Comparison of ENCODE assay signal across 1 cellular context in genomic region chr3:10194328-10195071, GRCh38.
TF ChIP-seq lines count a peak whose summit lies in the region.

No MANE protein-coding gene starts in this region.

TF ChIP-seq in GM12878, 131 proteins besides CTCF, POLR2A, EP300 and RAD21 (continues in another document):
- TF ChIP-seq EED (IDR thresholded peaks at IDR 0.05; ENCODE audit: low read depth) = 0 out of 2 replicates have a peak, but pooled peaks have one; percentile 45
- peak; percentile 37 to 49; a peak in 3 of 4 replicates for TF ChIP-seq BHLHE40 (IDR thresholded peaks at IDR 0.05; ENCODE audit: borderline replicate concordance in 1 of 2, low read depth in 2 of 2, low read length in 1 of 2)
- no peak for TF ChIP-seq SKIL (IDR thresholded peaks at IDR 0.05; ENCODE audit: low read depth, poor library complexity, severe bottlenecking)
- TF ChIP-seq POLR2AphosphoS5 (IDR thresholded peaks at IDR 0.05; ENCODE audit: low read length) = peak; percentile 21; the same call in 1 of the 2 replicates
- TF ChIP-seq SMAD1 (IDR thresholded peaks at IDR 0.05; ENCODE audit: low read depth, partially characterized antibody) = no peak
- TF ChIP-seq TBL1XR1 (IDR thresholded peaks at IDR 0.05; ENCODE audit: low read depth, low read length) = no peak
- peak; percentile 61; the same call in 1 of the 2 replicates for TF ChIP-seq DPF2 (IDR thresholded peaks at IDR 0.05)
- peak in 1 of 2 experiments; percentile 41; a peak in 1 of 4 replicates for TF ChIP-seq ETV6 (conservative IDR thresholded peaks at IDR 0.05 in 1 of 2, IDR thresholded peaks at IDR 0.05 in 1 of 2; ENCODE audit: borderline replicate concordance in 1 of 2, low read depth in 1 of 2)
- TF ChIP-seq TCF3 (IDR thresholded peaks at IDR 0.05; ENCODE audit: borderline replicate concordance, insufficient read depth, low read depth, low read length) = no peak
- TF ChIP-seq RUNX3 (IDR thresholded peaks at IDR 0.05; ENCODE audit: low read length) = no peak
- TF ChIP-seq CREM (IDR thresholded peaks at IDR 0.05; ENCODE audit: low read depth) = peak; percentile 41
- TF ChIP-seq USF1 (IDR thresholded peaks at IDR 0.05; ENCODE audit: borderline replicate concordance, extremely low read length, insufficient read depth, low read depth, low read length) = no peak
- TF ChIP-seq YBX1 (IDR thresholded peaks at IDR 0.05) = no peak
- TF ChIP-seq ZBED1 (IDR thresholded peaks at IDR 0.05; ENCODE audit: borderline replicate concordance) = no peak
- TF ChIP-seq GATAD2B (conservative IDR thresholded peaks at IDR 0.05; ENCODE audit: low read depth) = 0 out of 2 replicates have a peak, but pooled peaks have one; percentile 61
- TF ChIP-seq SREBF2 (IDR thresholded peaks at IDR 0.05; ENCODE audit: low read length) = no peak
- TF ChIP-seq ZNF687 (IDR thresholded peaks at IDR 0.05) = peak; percentile 77; the same call in 1 of the 2 replicates
- TF ChIP-seq PRDM15 (CRISPR knock-in tag; IDR thresholded peaks at IDR 0.05) = no peak
- no peak for TF ChIP-seq WRNIP1 (IDR thresholded peaks at IDR 0.05; ENCODE audit: borderline replicate concordance, low read depth, low read length)
- no peak for TF ChIP-seq NR2C1 (IDR thresholded peaks at IDR 0.05)
- TF ChIP-seq NR2C2 (IDR thresholded peaks at IDR 0.05; ENCODE audit: borderline replicate concordance, control insufficient read depth, insufficient read length, low read depth) = no peak
- peak; percentile 53 for TF ChIP-seq MEF2B (IDR thresholded peaks at IDR 0.05; ENCODE audit: partially characterized antibody, poor library complexity, severe bottlenecking)
- TF ChIP-seq PAX5 (IDR thresholded peaks at IDR 0.05; ENCODE audit: borderline replicate concordance, low read depth, low read length) = 0 out of 2 replicates have a peak, but pooled peaks have one; percentile 13
- TF ChIP-seq TARDBP (IDR thresholded peaks at IDR 0.05; ENCODE audit: borderline replicate concordance) = 0 out of 2 replicates have a peak, but pooled peaks have one; percentile 36
- TF ChIP-seq BMI1 (IDR thresholded peaks at IDR 0.05; ENCODE audit: borderline replicate concordance) = no peak
- TF ChIP-seq CBFB (IDR thresholded peaks at IDR 0.05; ENCODE audit: low read depth) = peak; percentile 26; the same call in 1 of the 2 replicates
- no peak for TF ChIP-seq CBX3 (IDR thresholded peaks at IDR 0.05; ENCODE audit: borderline replicate concordance, low read depth)
- TF ChIP-seq ZBTB40 (IDR thresholded peaks at IDR 0.05; ENCODE audit: borderline replicate concordance) = no peak
- peak; percentile 51 for TF ChIP-seq NR2F1 (conservative IDR thresholded peaks at IDR 0.05)
- no peak for TF ChIP-seq JUND (IDR thresholded peaks at IDR 0.05; ENCODE audit: low read depth, low read length)
- TF ChIP-seq ZNF592 (IDR thresholded peaks at IDR 0.05) = peak; percentile 54
- peak in 1 of 2 experiments; percentile 67; a peak in 2 of 3 replicates for TF ChIP-seq EGR1 (IDR thresholded peaks at IDR 0.05; ENCODE audit: borderline replicate concordance in 1 of 2, low read depth in 2 of 2, low read length in 2 of 2)
- 0 out of 2 replicates have a peak, but pooled peaks have one; percentile 31 for TF ChIP-seq LARP7 (IDR thresholded peaks at IDR 0.05)
- TF ChIP-seq SREBF1 (IDR thresholded peaks at IDR 0.05; ENCODE audit: low read length) = no peak
- peak; percentile 78 for TF ChIP-seq YY1 (IDR thresholded peaks at IDR 0.05; ENCODE audit: low read depth, low read length)
- TF ChIP-seq IKZF2 (IDR thresholded peaks at IDR 0.05) = peak in 1 of 2 experiments; percentile 31; a peak in 2 of 4 replicates
- TF ChIP-seq IRF4 (IDR thresholded peaks at IDR 0.05; ENCODE audit: low read depth, low read length) = no peak
- no peak for TF ChIP-seq BACH1 (IDR thresholded peaks at IDR 0.05; ENCODE audit: borderline replicate concordance)
- no peak for TF ChIP-seq SIN3A (IDR thresholded peaks at IDR 0.05; ENCODE audit: low read depth, low read length)
- no peak for TF ChIP-seq NFYA (IDR thresholded peaks at IDR 0.05; ENCODE audit: borderline replicate concordance, low read depth, low read length)
- TF ChIP-seq SP1 (IDR thresholded peaks at IDR 0.05; ENCODE audit: low read depth, low read length) = no peak
- no peak for TF ChIP-seq ZNF384 (IDR thresholded peaks at IDR 0.05; ENCODE audit: borderline replicate concordance, low read depth, low read length)
- no peak for TF ChIP-seq HDAC2 (IDR thresholded peaks at IDR 0.05)
